8 cellular contexts compared by ENCODE assay signal in genomic region chr5:111550282-111551020, GRCh38. TPM values are rescaled to one million over a fixed set of nuclear protein-coding genes. Genes with fewer than 3 reads are reported as not detected.
A peak's percentile ranks its signal among the peaks of the same experiment; 100 is the strongest.
DNase-seq lines count a peak whose midpoint lies in the region; ATAC-seq and TF ChIP-seq lines count a peak whose summit lies in the region.

No MANE protein-coding gene starts in this region.

- no peak overlapping the region for H3K9ac ChIP-seq in fibroblast of lung (ENCODE audit: insufficient read depth, low read length)

- TF ChIP-seq CTCF in fibroblast of lung (conservative IDR thresholded peaks at IDR 0.05 in 1 of 2, IDR thresholded peaks at IDR 0.05 in 1 of 2; ENCODE audit: low read depth in 1 of 2, low read length in 2 of 2) (peak; percentile 52 to 56), nephron progenitor cell (IDR thresholded peaks at IDR 0.05) (peak; percentile 58)

- peaks cover 4% of the 10 kb centered on the region for H3K27me3 Mint-ChIP-seq in nephron progenitor cell (ENCODE audit: low read depth, poor library complexity)

- peak; percentile 64 for DNase-seq in DMS114 treated with DMSO at 0.1 percent for 48 hours (lab: John Stamatoyannopoulos, UW; ENCODE audit: unreplicated experiment)
- DNase-seq in HUDEP-2 (lab: John Stamatoyannopoulos, UW; ENCODE audit: unreplicated experiment in 76 of 76), result peak in 60 of 76 experiments; percentile 0 to 81 (median 39)
- peak; percentile 89 for DNase-seq in OCI-M1 (lab: John Stamatoyannopoulos, UW)
- DNase-seq in activated T-cell treated with anti-CD3 and anti-CD28 coated beads for 48 hours (ENCODE audit: low read depth), result peak; percentile 47
- DNase-seq in fibroblast of lung (ENCODE audit: low read depth in 2 of 2), result peak; percentile 95 to 97
- DNase-seq in nephron progenitor cell, result peak; percentile 74
- DNase-seq in stimulated activated naive CD8-positive, alpha-beta T cell treated with anti-CD3 and anti-CD28 coated beads, Interleukin-15, Interleukin-2, amounts not matched to agents 100 U/mL and 50 U/mL, for 24 hours, result peak; percentile 81

- H4K20me1 ChIP-seq in fibroblast of lung (ENCODE audit: control insufficient read depth, extremely low read depth, insufficient read depth, low read length), result no peaks in the 10 kb centered on the region

- H3K4me3 Mint-ChIP-seq in nephron progenitor cell, result no peak overlapping the region

- peaks cover 3% of the 10 kb centered on the region for H3K9me3 Mint-ChIP-seq in nephron progenitor cell

- no peaks in the 10 kb centered on the region for H3K36me3 ChIP-seq in fibroblast of lung (ENCODE audit: control insufficient read depth, insufficient read depth, low read length)

- no peaks in the 10 kb centered on the region for H3K9me3 ChIP-seq in fibroblast of lung (ENCODE audit: control insufficient read depth, insufficient read depth, low read depth, low read length)

- H3K4me1 Mint-ChIP-seq in nephron progenitor cell, result peaks cover 19% of the 10 kb centered on the region

- H3K27ac ChIP-seq in fibroblast of lung (ENCODE audit: insufficient read depth, low read length), result no peak overlapping the region

- peak; percentile 96 for ATAC-seq in GM21447 (IDR thresholded peaks at IDR 0.05; ENCODE audit: unreplicated experiment)
- ATAC-seq in stimulated activated naive CD8-positive, alpha-beta T cell treated with anti-CD3 and anti-CD28 coated beads, Interleukin-15, Interleukin-2, amounts not matched to agents 100 U/mL and 50 U/mL, for 24 hours, result peak; percentile 87

- H3K27me3 ChIP-seq in fibroblast of lung (ENCODE audit: control insufficient read depth, insufficient read depth, low read length), result no peaks in the 10 kb centered on the region

- H3K4me3 ChIP-seq in fibroblast of lung (replicated peaks in 1 of 4; ENCODE audit: control extremely low read depth in 1 of 4, insufficient read depth in 1 of 4, low read depth in 3 of 4, low read length in 4 of 4), result no peak overlapping the region

- no peak overlapping the region for H3K27ac Mint-ChIP-seq in nephron progenitor cell

- peak overlapping the region; percentile 19 for H2AFZ ChIP-seq in fibroblast of lung (ENCODE audit: low read length)

- peak overlapping the region; percentile 30 for H3K4me2 ChIP-seq in fibroblast of lung (ENCODE audit: extremely low read depth, insufficient read depth, low read length)

- no peaks in the 10 kb centered on the region for H3K4me1 ChIP-seq in fibroblast of lung (ENCODE audit: control insufficient read depth, extremely low read depth, insufficient read depth, low read length)

- H3K79me2 ChIP-seq in fibroblast of lung (ENCODE audit: control insufficient read depth, insufficient read depth, low read length), result no peaks in the 10 kb centered on the region

- H3K36me3 Mint-ChIP-seq in nephron progenitor cell (ENCODE audit: low read depth), result no peaks in the 10 kb centered on the region

RNA-seq across cellular contexts. Expression of gene STARD4, which starts 38.1 kb away (rescaled TPM):
- 88.6 and 154 TPM in 2 replicates for total RNA-seq in fibroblast of lung
- 39.1 and 74.6 TPM in 2 replicates for polyA plus RNA-seq in fibroblast of lung
- polyA plus RNA-seq in fibroblast of lung (2012), result 32.6 and 53.1 TPM in 2 replicates
- polyA minus RNA-seq in fibroblast of lung (ENCODE audit: low replicate concordance), result 15.7 and 42.7 TPM in 2 replicates

Comparison
In these comparisons a context has a peak if more than half of its experiments do, and no peak if none do; other contexts are left out.
1. DNase-seq: peak in every context shown above with its lines; median percentile 96 in fibroblast of lung; 89 in OCI-M1; 81 in stimulated activated naive CD8-positive, alpha-beta T cell treated with anti-CD3 and anti-CD28 coated beads, Interleukin-15, Interleukin-2, amounts not matched to agents 100 U/mL and 50 U/mL, for 24 hours; 74 in nephron progenitor cell; 64 in DMS114 treated with DMSO at 0.1 percent for 48 hours; 47 in activated T-cell treated with anti-CD3 and anti-CD28 coated beads for 48 hours; 39 in HUDEP-2.